In genomic region chr15:64267331-64267973, GRCh38 we compare ENCODE assay signal across 23 cellular contexts.
DNase-seq lines count a peak whose midpoint lies in the region; ATAC-seq and TF ChIP-seq lines count a peak whose summit lies in the region.
"Had no signal": no experiment of that assay in that cellular context is flagged by ENCODE, and none has a peak within 500 bp of the region (broad histone marks: within the 10 kb centered on the region; RNA-seq: fewer than 3 reads in every experiment).

No MANE protein-coding gene starts in this region.

- POLR2A ChIA-PET in activated CD8-positive, alpha-beta T cell treated with anti-CD3 and anti-CD28 coated beads for 36 hours (lab: Charles Lee): no interaction called here
- POLR2A ChIA-PET in activated CD8-positive, alpha-beta T cell treated with anti-CD3 and anti-CD28 coated beads, Interleukin-2, amount 10 ng/mL, durations not matched to agents 7 days and 5 days (lab: Charles Lee): no interaction called here

- peaks cover 54% of the 10 kb centered on the region for H3K36me3 Mint-ChIP-seq in activated CD8-positive, alpha-beta T cell treated with anti-CD3 and anti-CD28 coated beads for 36 hours (ENCODE audit: low read depth)
- H3K36me3 Mint-ChIP-seq in activated CD8-positive, alpha-beta T cell treated with anti-CD3 and anti-CD28 coated beads, Interleukin-2, amount 10 ng/mL, durations not matched to agents 7 days and 5 days (ENCODE audit: low read depth): peaks cover 57% of the 10 kb centered on the region
- H3K36me3 Mint-ChIP-seq in activated T-helper 1 cell treated with anti-CD3 and anti-CD28 coated beads, Interleukin-12 subunit alpha, Interleukin-12 subunit beta, Interleukin-2, Interleukin-4 antibody, amounts not matched to agents 30 ng/mL and 10 ng/mL and 1 ng/mL, durations not matched to agents 14 hours and 24 hours and 36 hours (ENCODE audit: low read depth): peaks cover 41% of the 10 kb centered on the region

- intact Hi-C loops in activated CD8-positive, alpha-beta T cell treated with anti-CD3 and anti-CD28 coated beads for 36 hours (cut with micrococcal nuclease): no loop called here
- intact Hi-C loops in activated T-helper 1 cell treated with anti-CD3 and anti-CD28 coated beads, Interleukin-12 subunit alpha, Interleukin-12 subunit beta, Interleukin-2, Interleukin-4 antibody, amounts not matched to agents 30 ng/mL and 10 ng/mL and 1 ng/mL, durations not matched to agents 14 hours and 24 hours and 36 hours (cut with micrococcal nuclease): loop anchor here (5.0 kb wide), 1 partner anchor 45 kb away; no protein-coding TSS in a partner anchor

- H3K4me3 Mint-ChIP-seq in activated CD8-positive, alpha-beta T cell treated with anti-CD3 and anti-CD28 coated beads for 36 hours: no peak overlapping the region
- H3K4me3 Mint-ChIP-seq in activated CD8-positive, alpha-beta T cell treated with anti-CD3 and anti-CD28 coated beads, Interleukin-2, amount 10 ng/mL, durations not matched to agents 7 days and 5 days: no peak overlapping the region
- H3K4me3 Mint-ChIP-seq in activated T-helper 1 cell treated with anti-CD3 and anti-CD28 coated beads, Interleukin-12 subunit alpha, Interleukin-12 subunit beta, Interleukin-2, Interleukin-4 antibody, amounts not matched to agents 30 ng/mL and 10 ng/mL and 1 ng/mL, durations not matched to agents 14 hours and 24 hours and 36 hours: no peak overlapping the region
- H3K4me3 Mint-ChIP-seq: CD4-positive, alpha-beta T cell had no signal

- H3K9me3 Mint-ChIP-seq in activated CD8-positive, alpha-beta T cell treated with anti-CD3 and anti-CD28 coated beads for 36 hours: peaks cover 23% of the 10 kb centered on the region
- H3K9me3 Mint-ChIP-seq in activated CD8-positive, alpha-beta T cell treated with anti-CD3 and anti-CD28 coated beads, Interleukin-2, amount 10 ng/mL, durations not matched to agents 7 days and 5 days (ENCODE audit: insufficient read depth): peaks cover 26% of the 10 kb centered on the region
- peaks cover 32% of the 10 kb centered on the region for H3K9me3 Mint-ChIP-seq in activated T-helper 1 cell treated with anti-CD3 and anti-CD28 coated beads, Interleukin-12 subunit alpha, Interleukin-12 subunit beta, Interleukin-2, Interleukin-4 antibody, amounts not matched to agents 30 ng/mL and 10 ng/mL and 1 ng/mL, durations not matched to agents 14 hours and 24 hours and 36 hours
- H3K9me3 Mint-ChIP-seq: CD4-positive, alpha-beta T cell had no signal

- H3K27ac Mint-ChIP-seq in activated CD8-positive, alpha-beta T cell treated with anti-CD3 and anti-CD28 coated beads for 36 hours: peak overlapping the region; percentile 41
- H3K27ac Mint-ChIP-seq in activated CD8-positive, alpha-beta T cell treated with anti-CD3 and anti-CD28 coated beads, Interleukin-2, amount 10 ng/mL, durations not matched to agents 7 days and 5 days: no peak overlapping the region
- H3K27ac Mint-ChIP-seq in activated T-helper 1 cell treated with anti-CD3 and anti-CD28 coated beads, Interleukin-12 subunit alpha, Interleukin-12 subunit beta, Interleukin-2, Interleukin-4 antibody, amounts not matched to agents 30 ng/mL and 10 ng/mL and 1 ng/mL, durations not matched to agents 14 hours and 24 hours and 36 hours: peak overlapping the region; percentile 33
- H3K27ac Mint-ChIP-seq: CD4-positive, alpha-beta T cell had no signal

- ATAC-seq in activated CD8-positive, alpha-beta T cell treated with anti-CD3 and anti-CD28 coated beads for 36 hours: no peak
- ATAC-seq in activated CD8-positive, alpha-beta T cell treated with anti-CD3 and anti-CD28 coated beads, Interleukin-2, amount 10 ng/mL, durations not matched to agents 7 days and 5 days: no peak
- no peak for ATAC-seq in GM21515 (IDR thresholded peaks at IDR 0.05; ENCODE audit: unreplicated experiment)
- ATAC-seq: K562, Right ventricle myocardium inferior had no signal

- peaks cover 42% of the 10 kb centered on the region for H3K4me1 Mint-ChIP-seq in activated CD8-positive, alpha-beta T cell treated with anti-CD3 and anti-CD28 coated beads for 36 hours (ENCODE audit: low read depth)
- H3K4me1 Mint-ChIP-seq in activated CD8-positive, alpha-beta T cell treated with anti-CD3 and anti-CD28 coated beads, Interleukin-2, amount 10 ng/mL, durations not matched to agents 7 days and 5 days (ENCODE audit: low read depth): peaks cover 21% of the 10 kb centered on the region
- peaks cover 33% of the 10 kb centered on the region for H3K4me1 Mint-ChIP-seq in activated T-helper 1 cell treated with anti-CD3 and anti-CD28 coated beads, Interleukin-12 subunit alpha, Interleukin-12 subunit beta, Interleukin-2, Interleukin-4 antibody, amounts not matched to agents 30 ng/mL and 10 ng/mL and 1 ng/mL, durations not matched to agents 14 hours and 24 hours and 36 hours (ENCODE audit: low read depth)

- CTCF ChIA-PET in activated CD8-positive, alpha-beta T cell treated with anti-CD3 and anti-CD28 coated beads for 36 hours (lab: Charles Lee): no interaction called here
- CTCF ChIA-PET in activated CD8-positive, alpha-beta T cell treated with anti-CD3 and anti-CD28 coated beads, Interleukin-2, amount 10 ng/mL, durations not matched to agents 7 days and 5 days (lab: Charles Lee): no interaction called here

- no peaks in the 10 kb centered on the region for H3K27me3 Mint-ChIP-seq in activated CD8-positive, alpha-beta T cell treated with anti-CD3 and anti-CD28 coated beads for 36 hours
- no peaks in the 10 kb centered on the region for H3K27me3 Mint-ChIP-seq in activated CD8-positive, alpha-beta T cell treated with anti-CD3 and anti-CD28 coated beads, Interleukin-2, amount 10 ng/mL, durations not matched to agents 7 days and 5 days (ENCODE audit: low read depth)
- H3K27me3 Mint-ChIP-seq in activated T-helper 1 cell treated with anti-CD3 and anti-CD28 coated beads, Interleukin-12 subunit alpha, Interleukin-12 subunit beta, Interleukin-2, Interleukin-4 antibody, amounts not matched to agents 30 ng/mL and 10 ng/mL and 1 ng/mL, durations not matched to agents 14 hours and 24 hours and 36 hours (ENCODE audit: insufficient read depth): no peaks in the 10 kb centered on the region
- H3K27me3 Mint-ChIP-seq: CD4-positive, alpha-beta T cell had no signal

- no peak for TF ChIP-seq CTCF in activated CD8-positive, alpha-beta T cell treated with anti-CD3 and anti-CD28 coated beads for 36 hours (IDR thresholded peaks at IDR 0.05)

- DNase-seq in activated CD8-positive, alpha-beta T cell treated with anti-CD3 and anti-CD28 coated beads for 36 hours: no peak
- no peak for DNase-seq in activated CD8-positive, alpha-beta T cell treated with anti-CD3 and anti-CD28 coated beads, Interleukin-2, amount 10 ng/mL, durations not matched to agents 7 days and 5 days
- peak; percentile 19 for DNase-seq in stimulated activated CD4-positive, alpha-beta T cell treated with anti-CD3 and anti-CD28 coated beads, Interleukin-15, amount 100 ng/mL, for 24 hours
- no peak for DNase-seq in stimulated activated CD4-positive, alpha-beta T cell treated with anti-CD3 and anti-CD28 coated beads, Interleukin-1b, Interleukin-23, amount 100 ng/mL, for 48 hours
- no peak for DNase-seq in activated T-helper 1 cell treated with anti-CD3 and anti-CD28 coated beads, Interleukin-12 subunit alpha, Interleukin-12 subunit beta, Interleukin-2, Interleukin-4 antibody, amounts not matched to agents 30 ng/mL and 10 ng/mL and 1 ng/mL, durations not matched to agents 14 hours and 24 hours and 36 hours (ENCODE audit: low spot score)
- peak; percentile 50 for DNase-seq in fibroblast of peridontal ligament (ENCODE audit: extremely low read depth)
- no peak for DNase-seq in NCI-H2081 (lab: John Stamatoyannopoulos, UW)
- DNase-seq: AML-193; CD4-positive, alpha-beta T cell; GM23248; H7; Kasumi-1; MG63; NCI-H2029; NCI-H446 treated with DMSO at 0.1 percent for 48 hours; NCI-H526; NCI-H82; NK-92 treated with Interleukin-12 subunit alpha and Interleukin-12 subunit beta, amount 100 ng/mL, for 24 hours; PC-9; SJCRH30 had no signal

Comparison
In these comparisons a context has a peak if more than half of its experiments do, and no peak if none do; other contexts are left out.
1. DNase-seq: peak in stimulated activated CD4-positive, alpha-beta T cell treated with anti-CD3 and anti-CD28 coated beads, Interleukin-15, amount 100 ng/mL, for 24 hours (single experiment) and fibroblast of peridontal ligament (single experiment); none in activated CD8-positive, alpha-beta T cell treated with anti-CD3 and anti-CD28 coated beads for 36 hours (single experiment), activated CD8-positive, alpha-beta T cell treated with anti-CD3 and anti-CD28 coated beads, Interleukin-2, amount 10 ng/mL, durations not matched to agents 7 days and 5 days (single experiment), stimulated activated CD4-positive, alpha-beta T cell treated with anti-CD3 and anti-CD28 coated beads, Interleukin-1b, Interleukin-23, amount 100 ng/mL, for 48 hours (single experiment), activated T-helper 1 cell treated with anti-CD3 and anti-CD28 coated beads, Interleukin-12 subunit alpha, Interleukin-12 subunit beta, Interleukin-2, Interleukin-4 antibody, amounts not matched to agents 30 ng/mL and 10 ng/mL and 1 ng/mL, durations not matched to agents 14 hours and 24 hours and 36 hours (single experiment) and NCI-H2081 (0 of 2).